ENCODE assay signal across 16 cellular contexts in the genomic region with DNA sequence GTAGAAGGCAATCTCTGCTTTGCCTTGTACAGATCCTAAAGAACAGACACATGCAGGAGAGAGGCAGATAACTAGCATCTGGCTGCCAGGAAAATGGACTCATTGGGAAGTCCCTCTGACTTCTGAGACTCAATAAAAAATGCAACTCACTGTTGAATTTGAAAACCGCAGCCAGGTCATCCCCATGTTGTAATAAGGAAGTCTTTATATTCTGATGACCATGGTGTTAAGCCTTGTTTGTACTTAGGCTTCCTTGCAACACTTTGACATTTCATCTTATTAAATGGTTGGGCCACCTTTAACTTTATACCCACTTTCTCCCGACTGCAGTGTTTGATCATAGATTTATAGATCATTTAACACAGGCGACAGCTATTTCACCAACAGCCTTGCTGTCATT.
DNase-seq lines count a peak whose midpoint lies in the region; ATAC-seq, FAIRE-seq and TF ChIP-seq lines count a peak whose summit lies in the region.
"Had no signal": no experiment of that assay in that cellular context is flagged by ENCODE, and none has a peak within 500 bp of the region (broad histone marks: within the 10 kb centered on the region; RNA-seq: fewer than 3 reads in every experiment).

No MANE protein-coding gene starts in this region.

- H3K4me3 ChIP-seq in ACC112 (ENCODE audit: low read depth, low read length), result no peak overlapping the region
- no peak overlapping the region for H3K4me3 ChIP-seq in Panc1 (ENCODE audit: low read depth in 2 of 2, low read length in 2 of 2)
- H3K4me3 ChIP-seq in SK-N-SH (ENCODE audit: low read depth in 2 of 2, low read length in 1 of 2), result no peak overlapping the region
- H3K4me3 ChIP-seq: skin epidermis, testis had no signal

- H3K27ac Mint-ChIP-seq in activated CD4-positive, alpha-beta T cell treated with anti-CD3 and anti-CD28 coated beads, Interleukin-2, amount 10 ng/mL, durations not matched to agents 7 days and 5 days, result no peak overlapping the region
- H3K27ac Mint-ChIP-seq: dendritic cell treated with granulocyte-macrophage colony-stimulating factor and Interleukin-4, amounts not matched to agents 40 ng/mL and 50 ng/mL, for 4 days; memory B cell had no signal

- no peak for TF ChIP-seq POLR2A in H54 (IDR thresholded peaks at IDR 0.05; ENCODE audit: low read depth, low read length)

- DNase-seq in H54 (ENCODE audit: insufficient read length, low spot score), result no peak
- no peak for DNase-seq in Panc1 (ENCODE audit: low read depth, low spot score)
- peak; percentile 72 for DNase-seq in fibroblast of peridontal ligament (ENCODE audit: extremely low read depth)
- DNase-seq in globus pallidus (ENCODE audit: low spot score), result no peak
- DNase-seq in cerebellar nuclear complex (lab: John Stamatoyannopoulos, UW), result no peak
- DNase-seq in SK-N-SH, result no peak
- no peak for DNase-seq in activated CD4-positive, alpha-beta T cell treated with anti-CD3 and anti-CD28 coated beads, Interleukin-2, amount 10 ng/mL, durations not matched to agents 7 days and 5 days
- DNase-seq: ACHN; activated T-cell treated with anti-CD3 and anti-CD28 coated beads, Interleukin-2, amount 50 U/mL, for 1 hour; DMS53; testis had no signal

- POLR2A ChIA-PET in Panc1 (lab: Charles Lee) (no interaction called here), SK-N-SH (lab: Yijun Ruan, JAX) (no interaction called here)
- POLR2A ChIA-PET in activated CD4-positive, alpha-beta T cell treated with anti-CD3 and anti-CD28 coated beads, Interleukin-2, amount 10 ng/mL, durations not matched to agents 7 days and 5 days (lab: Charles Lee), result no interaction called here

- no peaks in the 10 kb centered on the region for H3K27me3 ChIP-seq in ACC112 (ENCODE audit: insufficient read depth, low read length)
- H3K27me3 ChIP-seq in Panc1 (ENCODE audit: control insufficient read depth, insufficient read depth, low read length), result no peaks in the 10 kb centered on the region
- no peaks in the 10 kb centered on the region for H3K27me3 ChIP-seq in SK-N-SH (ENCODE audit: insufficient read depth)
- H3K27me3 ChIP-seq: testis had no signal

- ATAC-seq in Panc1, result peak; percentile 78
- ATAC-seq: activated CD4-positive, CD25-positive, alpha-beta regulatory T cell treated with anti-CD3 and anti-CD28 coated beads, Interleukin-2, amount 50 U/mL, for 24 hours had no signal

- H3K36me3 ChIP-seq in ACC112 (ENCODE audit: insufficient read depth, low read length), result no peaks in the 10 kb centered on the region
- H3K36me3 ChIP-seq in Panc1 (ENCODE audit: control insufficient read depth, insufficient read depth, low read length), result no peaks in the 10 kb centered on the region
- no peaks in the 10 kb centered on the region for H3K36me3 ChIP-seq in SK-N-SH (replicated peaks in 1 of 2; ENCODE audit: control insufficient read depth in 1 of 2, insufficient read depth in 2 of 2, low read length in 1 of 2)

- no peaks in the 10 kb centered on the region for H3K36me3 Mint-ChIP-seq in activated CD4-positive, alpha-beta T cell treated with anti-CD3 and anti-CD28 coated beads, Interleukin-2, amount 10 ng/mL, durations not matched to agents 7 days and 5 days (ENCODE audit: low read depth)
- H3K36me3 Mint-ChIP-seq: memory B cell had no signal

- H3K4me2 ChIP-seq in SK-N-SH, result no peak overlapping the region

- TF ChIP-seq EP300 in SK-N-SH (IDR thresholded peaks at IDR 0.05; ENCODE audit: borderline replicate concordance in 1 of 2, low read depth in 1 of 2, low read length in 1 of 2), result no peak

- H3K9ac ChIP-seq in SK-N-SH, result no peak overlapping the region

- TF ChIP-seq CTCF in Panc1 (IDR thresholded peaks at IDR 0.05) (no peak), SK-N-SH (IDR thresholded peaks at IDR 0.05) (no peak)

- peak; percentile 95 for FAIRE-seq in H54 (lab: Jason Lieb, UNC)

- H3K9me2 ChIP-seq in SK-N-SH, result no peaks in the 10 kb centered on the region

- peak overlapping the region; percentile 44 for H3K27ac ChIP-seq in ACC112 (ENCODE audit: low read depth, low read length)
- H3K27ac ChIP-seq in Panc1 (ENCODE audit: low read length), result no peak overlapping the region
- H3K27ac ChIP-seq in SK-N-SH (ENCODE audit: low read depth in 2 of 2, low read length in 1 of 2), result no peak overlapping the region
- H3K27ac ChIP-seq: skin epidermis, testis had no signal

- no peaks in the 10 kb centered on the region for H3K79me2 ChIP-seq in ACC112 (ENCODE audit: control insufficient read depth, insufficient read depth, low read length, unreplicated experiment)
- H3K79me2 ChIP-seq in SK-N-SH (ENCODE audit: insufficient read depth), result no peaks in the 10 kb centered on the region

- TF ChIP-seq RAD21 in SK-N-SH (IDR thresholded peaks at IDR 0.05; ENCODE audit: low read length), result no peak

- no peaks in the 10 kb centered on the region for H3K27me3 Mint-ChIP-seq in activated CD4-positive, alpha-beta T cell treated with anti-CD3 and anti-CD28 coated beads, Interleukin-2, amount 10 ng/mL, durations not matched to agents 7 days and 5 days
- H3K27me3 Mint-ChIP-seq: dendritic cell treated with granulocyte-macrophage colony-stimulating factor and Interleukin-4, amounts not matched to agents 40 ng/mL and 50 ng/mL, for 4 days; memory B cell had no signal

- no peaks in the 10 kb centered on the region for H4K20me1 ChIP-seq in SK-N-SH (ENCODE audit: insufficient read depth)

- no peaks in the 10 kb centered on the region for H3K4me1 Mint-ChIP-seq in activated CD4-positive, alpha-beta T cell treated with anti-CD3 and anti-CD28 coated beads, Interleukin-2, amount 10 ng/mL, durations not matched to agents 7 days and 5 days
- H3K4me1 Mint-ChIP-seq: memory B cell had no signal

- H2AFZ ChIP-seq in ACC112 (ENCODE audit: low read length, unreplicated experiment) (peak overlapping the region; percentile 40), SK-N-SH (ENCODE audit: low read depth) (no peak overlapping the region)

- CTCF ChIA-PET in Panc1 (lab: Charles Lee) (no interaction called here), SK-N-SH (lab: Yijun Ruan, JAX) (interaction anchor here (1.4 kb wide), 1 partner anchor 9 kb away, joined by 4 read pairs; no protein-coding TSS in a partner anchor)
- CTCF ChIA-PET in activated CD4-positive, alpha-beta T cell treated with anti-CD3 and anti-CD28 coated beads, Interleukin-2, amount 10 ng/mL, durations not matched to agents 7 days and 5 days (lab: Charles Lee), result no interaction called here

- H3K9me3 ChIP-seq in Panc1 (ENCODE audit: control insufficient read depth, insufficient read depth, low read depth, low read length) (no peaks in the 10 kb centered on the region), SK-N-SH (no peaks in the 10 kb centered on the region)
- H3K9me3 ChIP-seq: testis had no signal

- WGBS in SK-N-SH (ENCODE audit: low lambda C conversion rate), result 53% methylated on average over 3 of the region's 3 CpGs

- no peaks in the 10 kb centered on the region for H3K9me3 Mint-ChIP-seq in activated CD4-positive, alpha-beta T cell treated with anti-CD3 and anti-CD28 coated beads, Interleukin-2, amount 10 ng/mL, durations not matched to agents 7 days and 5 days
- H3K9me3 Mint-ChIP-seq: dendritic cell treated with granulocyte-macrophage colony-stimulating factor and Interleukin-4, amounts not matched to agents 40 ng/mL and 50 ng/mL, for 4 days had no signal

- intact Hi-C loops in Panc1 (cut with micrococcal nuclease; ENCODE audit: unreplicated experiment), result no loop called here

- H3K4me3 Mint-ChIP-seq in activated CD4-positive, alpha-beta T cell treated with anti-CD3 and anti-CD28 coated beads, Interleukin-2, amount 10 ng/mL, durations not matched to agents 7 days and 5 days, result no peak overlapping the region
- H3K4me3 Mint-ChIP-seq: dendritic cell treated with granulocyte-macrophage colony-stimulating factor and Interleukin-4, amounts not matched to agents 40 ng/mL and 50 ng/mL, for 4 days; memory B cell had no signal

- in situ Hi-C loops in Panc1 (cut with HindIII; ENCODE audit: low pct_unique_long_range_greater_than_20kb, low sequenced_read_pairs), result no loop called here

- H3F3A ChIP-seq in SK-N-SH (replicated peaks; ENCODE audit: insufficient read depth), result peaks cover 12% of the 10 kb centered on the region

- BruUV-seq in Panc1 (replicated peaks; lab: Mats Ljungman, UMichigan), result no TSS peak

- H3K4me1 ChIP-seq in ACC112 (ENCODE audit: control insufficient read depth, insufficient read depth, low read length, unreplicated experiment) (peaks cover 32% of the 10 kb centered on the region), Panc1 (ENCODE audit: control insufficient read depth, insufficient read depth, low read length) (no peaks in the 10 kb centered on the region), SK-N-SH (ENCODE audit: control insufficient read depth in 1 of 2, insufficient read depth in 2 of 2, low read depth in 1 of 2, low read length in 1 of 2) (no peaks in the 10 kb centered on the region)
- H3K4me1 ChIP-seq: testis had no signal

TF ChIP-seq in SK-N-SH, 30 proteins besides CTCF, POLR2A, EP300 and RAD21 (continues in another document):
- TF ChIP-seq TAF1 (IDR thresholded peaks at IDR 0.05; ENCODE audit: borderline replicate concordance, low read depth, low read length), result no peak
- TF ChIP-seq YY1 (IDR thresholded peaks at IDR 0.05; ENCODE audit: low read depth), result no peak
- no peak for TF ChIP-seq MXI1 (IDR thresholded peaks at IDR 0.05; ENCODE audit: low read depth, low read length)
- no peak for TF ChIP-seq TEAD4 (IDR thresholded peaks at IDR 0.05; ENCODE audit: borderline replicate concordance, insufficient read depth)
- no peak for TF ChIP-seq GABPA (IDR thresholded peaks at IDR 0.05; ENCODE audit: low read depth)
- TF ChIP-seq FOSL2 (IDR thresholded peaks at IDR 0.05; ENCODE audit: borderline replicate concordance, low read depth), result no peak
- no peak for TF ChIP-seq POLR2AphosphoS5 (IDR thresholded peaks at IDR 0.05; ENCODE audit: low read depth, low read length)
- TF ChIP-seq ZBTB33 (IDR thresholded peaks at IDR 0.05; ENCODE audit: borderline replicate concordance, low read depth), result no peak
- no peak for TF ChIP-seq NRF1 (IDR thresholded peaks at IDR 0.05; ENCODE audit: low read depth, low read length)
